ENCODE assay signal across 14 cellular contexts in genomic region chr13:33235078-33235477, GRCh38. TPM values are rescaled to one million over a fixed set of nuclear protein-coding genes. Genes with fewer than 3 reads are reported as not detected.
DNase-seq lines count a peak whose midpoint lies in the region; ATAC-seq, FAIRE-seq and TF ChIP-seq lines count a peak whose summit lies in the region.
"Had no signal": no experiment of that assay in that cellular context is flagged by ENCODE, and none has a peak within 500 bp of the region (broad histone marks: within the 10 kb centered on the region; RNA-seq: fewer than 3 reads in every experiment).

No MANE protein-coding gene starts in this region.

- H3K27me3 ChIP-seq in astrocyte (ENCODE audit: insufficient read depth, low read length) (no peaks in the 10 kb centered on the region), psoas muscle (ENCODE audit: insufficient read depth in 3 of 3, low read length in 2 of 3) (no peaks in the 10 kb centered on the region)
- H3K27me3 ChIP-seq: ovary had no signal

- H3K27me3 Mint-ChIP-seq in astrocyte (ENCODE audit: low read depth, unreplicated experiment): no peaks in the 10 kb centered on the region

- peaks cover 7% of the 10 kb centered on the region for H3K9me3 Mint-ChIP-seq in astrocyte (ENCODE audit: unreplicated experiment)

- H3K79me2 ChIP-seq in astrocyte (ENCODE audit: insufficient read depth, low read length): peaks cover 80% of the 10 kb centered on the region

- H3K27ac ChIP-seq in astrocyte (ENCODE audit: low read depth, low read length): peak overlapping the region; percentile 80
- H3K27ac ChIP-seq in psoas muscle: no peak overlapping the region
- H3K27ac ChIP-seq: ovary had no signal

- peaks cover 33% of the 10 kb centered on the region for H3K4me1 ChIP-seq in astrocyte (ENCODE audit: insufficient read depth, low read length)
- peaks cover 22% of the 10 kb centered on the region for H3K4me1 ChIP-seq in psoas muscle

- intact Hi-C loops in Right ventricle myocardium superior (cut with DNase I): loop anchor here (10.0 kb wide), 1 partner anchor 50 kb away; the partner anchor contains the start of gene STARD13
- intact Hi-C loops in psoas muscle (cut with DNase I): no loop called here

- ATAC-seq in Right ventricle myocardium superior (ENCODE audit: poor library complexity): peak; percentile 55
- ATAC-seq in psoas muscle: peak; percentile 70 to 89 (median 87)
- ATAC-seq in HG02884 (IDR thresholded peaks at IDR 0.05; ENCODE audit: unreplicated experiment): no peak
- ATAC-seq in GM21529 (IDR thresholded peaks at IDR 0.05; ENCODE audit: unreplicated experiment): no peak
- no peak for ATAC-seq in GM18498 (IDR thresholded peaks at IDR 0.05; ENCODE audit: unreplicated experiment)

- peak overlapping the region; percentile 82 for H3K27ac Mint-ChIP-seq in astrocyte (ENCODE audit: unreplicated experiment)
- H3K27ac Mint-ChIP-seq: CD4-positive, CD25-positive, alpha-beta regulatory T cell; IgD-negative memory B cell had no signal

- peak overlapping the region; percentile 9 for H3K9ac ChIP-seq in astrocyte (ENCODE audit: low read length)

- FAIRE-seq in astrocyte (lab: Jason Lieb, UNC): peak; percentile 69
- FAIRE-seq: H54 had no signal

- H3K4me3 Mint-ChIP-seq in astrocyte (ENCODE audit: unreplicated experiment): no peak overlapping the region
- H3K4me3 Mint-ChIP-seq: CD4-positive, CD25-positive, alpha-beta regulatory T cell; IgD-negative memory B cell had no signal

- no peaks in the 10 kb centered on the region for H4K20me1 ChIP-seq in astrocyte (ENCODE audit: insufficient read depth, low read length)

- DNase-seq in EL: peak; percentile 78
- DNase-seq in astrocyte (ENCODE audit: low read depth): peak; percentile 53
- no peak for DNase-seq in Right ventricle myocardium superior
- DNase-seq in psoas muscle: no peak
- no peak for DNase-seq in medulla oblongata (ENCODE audit: extremely low spot score)
- DNase-seq: CD4-positive, CD25-positive, alpha-beta regulatory T cell; kidney glomerular epithelial cell; NCI-H2029; ovary had no signal

- H3K36me3 Mint-ChIP-seq in astrocyte (ENCODE audit: low read depth, unreplicated experiment): peaks cover 27% of the 10 kb centered on the region
- H3K36me3 Mint-ChIP-seq: CD4-positive, CD25-positive, alpha-beta regulatory T cell had no signal

- H3K4me1 Mint-ChIP-seq in astrocyte (ENCODE audit: low read depth, unreplicated experiment): peaks cover 23% of the 10 kb centered on the region
- H3K4me1 Mint-ChIP-seq: CD4-positive, CD25-positive, alpha-beta regulatory T cell; IgD-negative memory B cell had no signal

- H3K36me3 ChIP-seq in astrocyte (ENCODE audit: insufficient read depth, low read length): peaks cover 7% of the 10 kb centered on the region
- H3K36me3 ChIP-seq in psoas muscle (ENCODE audit: insufficient read depth in 1 of 2, low read depth in 1 of 2): no peaks in the 10 kb centered on the region
- H3K36me3 ChIP-seq: ovary had no signal

- H3K4me2 ChIP-seq in astrocyte (ENCODE audit: low read length): peak overlapping the region; percentile 24

- H3K4me3 ChIP-seq in astrocyte (ENCODE audit: insufficient read depth, low read depth, low read length): no peak overlapping the region
- H3K4me3 ChIP-seq in psoas muscle: no peak overlapping the region
- H3K4me3 ChIP-seq: ovary had no signal

- H2AFZ ChIP-seq in astrocyte (ENCODE audit: low read depth, low read length): no peak overlapping the region

- TF ChIP-seq CTCF in astrocyte (IDR thresholded peaks at IDR 0.05; ENCODE audit: insufficient read depth, low read depth, low read length) (no peak), psoas muscle (IDR thresholded peaks at IDR 0.05) (no peak)

- no peaks in the 10 kb centered on the region for H3K9me3 ChIP-seq in astrocyte (ENCODE audit: insufficient read depth, low read depth, low read length)
- H3K9me3 ChIP-seq in psoas muscle: no peaks in the 10 kb centered on the region
- H3K9me3 ChIP-seq: ovary had no signal

RNA-seq across cellular contexts. Expression of gene STARD13, which starts 50.5 kb away (rescaled TPM):
- total RNA-seq in astrocyte: 28.7 and 30.1 TPM in 2 replicates
- 36.4 TPM for total RNA-seq in Right ventricle myocardium superior
- 1 to 10 TPM; 5.2 to 9.2 (median 7.1) TPM for total RNA-seq in psoas muscle
- 1 to 10 TPM; 2.3 to 6.3 (median 2.6) TPM for polyA plus RNA-seq in psoas muscle
- total RNA-seq: CD4-positive, CD25-positive, alpha-beta regulatory T cell had no signal
- polyA plus RNA-seq: CD4-positive, CD25-positive, alpha-beta regulatory T cell; IgD-negative memory B cell had no signal

Comparison
In these comparisons a context has a peak if more than half of its experiments do, and no peak if none do; other contexts are left out.
1. DNase-seq: peak in EL (single experiment) and astrocyte (single experiment); none in Right ventricle myocardium superior (single experiment), psoas muscle (0 of 2) and medulla oblongata (single experiment).
2. ATAC-seq: peak in Right ventricle myocardium superior (single experiment) and psoas muscle (4 of 4); none in HG02884 (single experiment), GM21529 (single experiment) and GM18498 (single experiment).